In the genomic region with DNA sequence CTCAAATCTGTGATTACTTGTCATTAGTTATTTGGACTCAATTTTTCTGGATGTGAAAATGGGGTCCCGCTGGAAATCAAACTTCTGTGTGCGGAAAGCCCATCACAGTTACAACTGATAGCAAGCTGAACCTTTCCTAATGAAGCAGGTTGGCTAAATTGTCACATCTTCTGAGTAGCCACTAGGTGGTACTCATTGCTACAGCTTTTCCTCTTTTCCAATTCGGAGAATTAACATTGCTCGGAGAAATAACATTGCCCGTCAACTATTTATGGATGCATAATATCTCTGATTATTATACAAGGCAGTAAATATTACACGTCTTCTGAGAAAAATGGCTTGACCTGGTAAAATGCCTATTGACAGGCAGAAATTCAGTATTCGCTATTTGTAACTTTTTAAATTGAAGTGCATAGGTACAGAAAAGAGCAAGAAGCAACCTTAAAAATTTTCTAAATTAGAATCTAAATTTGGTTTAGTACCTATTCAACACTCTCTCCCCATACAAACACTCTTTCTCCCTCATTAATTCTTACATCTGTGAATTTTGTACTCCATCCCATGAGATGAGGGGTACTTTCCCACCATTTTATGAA, we compare ENCODE assay signal across 2 cellular contexts.
TF ChIP-seq lines count a peak whose summit lies in the region.

No MANE protein-coding gene starts in this region.

TF ChIP-seq in A549, 52 proteins besides CTCF, POLR2A, EP300 and RAD21:
- TF ChIP-seq EHMT2 (IDR thresholded peaks at IDR 0.05; ENCODE audit: low read depth) = no peak
- peak; percentile 71 for TF ChIP-seq SMC3 (IDR thresholded peaks at IDR 0.05)

TF ChIP-seq in H1, 55 proteins besides CTCF, POLR2A, EP300 and RAD21:
- TF ChIP-seq CTBP2 (IDR thresholded peaks at IDR 0.05; ENCODE audit: borderline replicate concordance, insufficient read depth, insufficient read length, low read length) (no peak), POU5F1 (IDR thresholded peaks at IDR 0.05; ENCODE audit: low read depth, low read length) (no peak), FOSL1 (IDR thresholded peaks at IDR 0.05; ENCODE audit: insufficient read depth, low read depth, low read length) (no peak), TAF1 (IDR thresholded peaks at IDR 0.05; ENCODE audit: low read depth, low read length) (no peak), SUZ12 (IDR thresholded peaks at IDR 0.05; ENCODE audit: low read length) (no peak), NRF1 (IDR thresholded peaks at IDR 0.05; ENCODE audit: low read depth, low read length) (no peak), ASH2L (IDR thresholded peaks at IDR 0.05; ENCODE audit: low read length) (no peak)
- TF ChIP-seq, protein P1, sequence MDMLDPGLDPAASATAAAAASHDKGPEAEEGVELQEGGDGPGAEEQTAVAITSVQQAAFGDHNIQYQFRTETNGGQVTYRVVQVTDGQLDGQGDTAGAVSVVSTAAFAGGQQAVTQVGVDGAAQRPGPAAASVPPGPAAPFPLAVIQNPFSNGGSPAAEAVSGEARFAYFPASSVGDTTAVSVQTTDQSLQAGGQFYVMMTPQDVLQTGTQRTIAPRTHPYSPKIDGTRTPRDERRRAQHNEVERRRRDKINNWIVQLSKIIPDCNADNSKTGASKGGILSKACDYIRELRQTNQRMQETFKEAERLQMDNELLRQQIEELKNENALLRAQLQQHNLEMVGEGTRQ (IDR thresholded peaks at IDR 0.05; ENCODE audit: low read length) = no peak
